In the genomic region with DNA sequence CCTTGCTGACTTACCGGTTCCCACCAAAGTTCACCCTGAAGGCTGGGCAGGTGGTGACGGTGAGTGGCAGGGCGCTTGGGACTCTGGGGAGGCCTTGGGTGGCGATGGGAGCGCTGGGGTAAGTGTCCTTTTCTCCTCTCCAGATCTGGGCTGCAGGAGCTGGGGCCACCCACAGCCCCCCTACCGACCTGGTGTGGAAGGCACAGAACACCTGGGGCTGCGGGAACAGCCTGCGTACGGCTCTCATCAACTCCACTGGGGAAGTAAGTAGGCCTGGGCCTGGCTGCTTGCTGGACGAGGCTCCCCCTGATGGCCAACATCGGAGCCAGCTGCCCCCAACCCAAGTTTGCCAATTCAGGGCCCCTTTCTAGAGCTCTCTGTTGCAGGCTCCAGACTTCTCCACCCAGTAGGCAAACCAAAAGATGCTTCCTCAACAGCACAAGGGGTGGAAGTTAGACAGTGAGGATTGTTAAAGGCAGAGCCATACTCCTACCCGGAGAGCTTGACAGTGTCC, we compare ENCODE assay signal across 17 cellular contexts. TPM values are rescaled to one million over a fixed set of nuclear protein-coding genes. Genes with fewer than 3 reads are reported as not detected.
DNase-seq lines count a peak whose midpoint lies in the region; TF ChIP-seq lines count a peak whose summit lies in the region.
"Had no signal": no experiment of that assay in that cellular context is flagged by ENCODE, and none has a peak within 500 bp of the region (broad histone marks: within the 10 kb centered on the region; RNA-seq: fewer than 3 reads in every experiment).

No MANE protein-coding gene starts in this region.

- H3K27me3 ChIP-seq in breast epithelium = no peaks in the 10 kb centered on the region

- H3K27ac Mint-ChIP-seq in HFFc6 = peak overlapping the region; percentile 80
- H3K27ac Mint-ChIP-seq: B cell; stimulated activated naive CD8-positive, alpha-beta T cell treated with anti-CD3 and anti-CD28 coated beads, Interleukin-15, Interleukin-2, amounts not matched to agents 100 ng/mL and 50 ng/mL, for 24 hours had no signal

- H3K36me3 Mint-ChIP-seq in HFFc6 (ENCODE audit: low read depth) = peaks cover 63% of the 10 kb centered on the region

- H3K27me3 Mint-ChIP-seq in HFFc6 (ENCODE audit: insufficient read depth) = peaks cover 93% of the 10 kb centered on the region
- H3K27me3 Mint-ChIP-seq: stimulated activated naive CD8-positive, alpha-beta T cell treated with anti-CD3 and anti-CD28 coated beads, Interleukin-15, Interleukin-2, amounts not matched to agents 100 ng/mL and 50 ng/mL, for 24 hours had no signal

- intact Hi-C loops in breast epithelium (cut with DNase I; ENCODE audit: low total_unique reads) = loop anchor here (5.0 kb wide), 1 partner anchor 1705 kb away; no protein-coding TSS in a partner anchor

- H3K4me3 Mint-ChIP-seq in HFFc6 = peak overlapping the region; percentile 64
- H3K4me3 Mint-ChIP-seq: B cell; stimulated activated naive CD8-positive, alpha-beta T cell treated with anti-CD3 and anti-CD28 coated beads, Interleukin-15, Interleukin-2, amounts not matched to agents 100 ng/mL and 50 ng/mL, for 24 hours had no signal

- H3K4me3 ChIP-seq in AG09309 (ENCODE audit: control insufficient read depth, low read depth, low read length) (no peak overlapping the region), breast epithelium (no peak overlapping the region), coronary artery (no peak overlapping the region)
- H3K4me3 ChIP-seq: left ventricle myocardium inferior had no signal

- H3K4me1 ChIP-seq in breast epithelium = peaks cover 0 to 10% of the 10 kb centered on the region in 2 donors

- DNase-seq in AG09309 (ENCODE audit: low read depth) = no peak
- DNase-seq in HFFc6 = no peak
- DNase-seq in breast epithelium (ENCODE audit: low spot score in 2 of 2) = no peak
- DNase-seq in iPS-NIHi11 (ENCODE audit: low spot score) = peak; percentile 53
- DNase-seq in NCI-H1436 (lab: John Stamatoyannopoulos, UW) = no peak
- no peak for DNase-seq in kidney glomerular epithelial cell (lab: John Stamatoyannopoulos, UW)
- DNase-seq in T1000 (lab: John Stamatoyannopoulos, UW) = no peak
- DNase-seq in coronary artery (ENCODE audit: low spot score) = no peak
- DNase-seq: activated effector memory CD4-positive, alpha-beta T cell treated with Interleukin-2 at 50 U/mL for 16 hours; amniotic stem cell; DMS53; left ventricle myocardium inferior; MM.1S; NCI-H1930; NCI-H510A treated with DMSO at 0.1 percent for 48 hours had no signal

- H3K4me1 Mint-ChIP-seq in HFFc6 (ENCODE audit: low read depth) = peaks cover 38% of the 10 kb centered on the region
- H3K4me1 Mint-ChIP-seq: B cell had no signal

- H3K9me3 Mint-ChIP-seq in HFFc6 = peaks cover 43% of the 10 kb centered on the region
- H3K9me3 Mint-ChIP-seq: stimulated activated naive CD8-positive, alpha-beta T cell treated with anti-CD3 and anti-CD28 coated beads, Interleukin-15, Interleukin-2, amounts not matched to agents 100 ng/mL and 50 ng/mL, for 24 hours had no signal

- H3K27ac ChIP-seq in breast epithelium (peak overlapping the region; percentile 6 to 52), coronary artery (peak overlapping the region in 1 of 2 donors; percentile 75)
- H3K27ac ChIP-seq: left ventricle myocardium inferior had no signal

- peaks cover 31% of the 10 kb centered on the region for H3K36me3 ChIP-seq in breast epithelium

- H3K9me3 ChIP-seq in breast epithelium = no peaks in the 10 kb centered on the region
- H3K9me3 ChIP-seq: left ventricle myocardium inferior had no signal

- no peak for TF ChIP-seq POLR2A in breast epithelium (IDR thresholded peaks at IDR 0.05)

- TF ChIP-seq CTCF in AG09309 (IDR thresholded peaks at IDR 0.05; ENCODE audit: control insufficient read depth, insufficient read depth, low read depth, low read length, missing control alignments) = peak; percentile 18
- peak; percentile 57 for TF ChIP-seq CTCF in HFFc6 (IDR thresholded peaks at IDR 0.05)
- TF ChIP-seq CTCF in breast epithelium (IDR thresholded peaks at IDR 0.05) = no peak
- no peak for TF ChIP-seq CTCF in coronary artery (IDR thresholded peaks at IDR 0.05)

RNA-seq across cellular contexts. Expression of a gene that starts 16.4 kb away (rescaled TPM):
- 1 to 10 TPM in 2 of 6 experiments, under 1 TPM in 4; 0.71 to 1.1 (median 0.83) TPM for total RNA-seq in HFFc6 (2021; fragmentation: NEBNext Ultra II Directional; extraction: Animal tissue kit (Norgen Biotek cat#: 25700))
- total RNA-seq in breast epithelium = 10 to 100 TPM in 1 of 3 donors, 1 to 10 TPM in 2; 1.4 to 21.5 (median 9.2) TPM

RNA-seq across cellular contexts. Expression of a gene that starts 22.5 kb away (rescaled TPM):
- 1,000 to 10,000 TPM; 1,238 to 1,664 (median 1,535) TPM for total RNA-seq in HFFc6 (2021; fragmentation: NEBNext Ultra II Directional; extraction: Animal tissue kit (Norgen Biotek cat#: 25700))
- 100 to 1,000 TPM; 292 to 367 (median 319) TPM for total RNA-seq in breast epithelium

RNA-seq across cellular contexts. Expression of a gene that starts 54.8 kb away (rescaled TPM):
- total RNA-seq in HFFc6 (2021; fragmentation: NEBNext Ultra II Directional; extraction: Animal tissue kit (Norgen Biotek cat#: 25700)) = 1 to 10 TPM; 1.4 to 3.1 (median 2.2) TPM
- 1 to 10 TPM in 2 of 3 donors, under 1 TPM in 1; 0.32 to 1.3 (median 1.3) TPM for total RNA-seq in breast epithelium

RNA-seq across cellular contexts. Expression of a gene that starts 56.9 kb away (rescaled TPM):
- total RNA-seq in HFFc6 (2021; fragmentation: NEBNext Ultra II Directional; extraction: Animal tissue kit (Norgen Biotek cat#: 25700)) = 10 to 100 TPM; 19.6 to 25.2 (median 23.4) TPM
- 10 to 100 TPM; 10.7 to 23.7 (median 13.8) TPM for total RNA-seq in breast epithelium

Comparison
In these comparisons a context has a peak if more than half of its experiments do, and no peak if none do; other contexts are left out.
1. CTCF ChIP-seq: peak in AG09309 (single experiment) and HFFc6 (single experiment); none in breast epithelium (0 of 3) and coronary artery (single experiment).